Comparison of ENCODE assay signal across 19 cellular contexts in genomic region chr9:7318920-7319319, GRCh38.
A peak's percentile ranks its signal among the peaks of the same experiment; 100 is the strongest.
DNase-seq lines count a peak whose midpoint lies in the region; ATAC-seq, FAIRE-seq and TF ChIP-seq lines count a peak whose summit lies in the region.
"Had no signal": no experiment of that assay in that cellular context is flagged by ENCODE, and none has a peak within 500 bp of the region (broad histone marks: within the 10 kb centered on the region; RNA-seq: fewer than 3 reads in every experiment).

No MANE protein-coding gene starts in this region.

- no peak for TF ChIP-seq EP300 in A549 (IDR thresholded peaks at IDR 0.05)

- H3K27ac ChIP-seq in A549, result peak overlapping the region; percentile 46 to 69; a peak in 3 of 6 replicates
- H3K27ac ChIP-seq: KMS-11, RWPE1 had no signal

- no peak overlapping the region for H3K4me3 ChIP-seq in A549

- TF ChIP-seq RAD21 in A549 (conservative IDR thresholded peaks at IDR 0.05 in 1 of 2, IDR thresholded peaks at IDR 0.05 in 1 of 2), result no peak

- peaks cover 15% of the 10 kb centered on the region for H3K4me1 ChIP-seq in A549

- CTCF ChIA-PET in A549 (lab: Yijun Ruan, JAX), result interaction anchor here (1.1 kb wide), 1 partner anchor 45 kb away, joined by 3 read pairs; no protein-coding TSS in a partner anchor

- no peak for ATAC-seq in A549
- peak; percentile 59 for ATAC-seq in left lobe of liver
- no peak for ATAC-seq in HG02852 (IDR thresholded peaks at IDR 0.05; ENCODE audit: unreplicated experiment)

- TF ChIP-seq CTCF in A549 (IDR thresholded peaks at IDR 0.05), result no peak

- DNase-seq in A549 (ENCODE audit: low read depth in 1 of 2, low spot score in 1 of 2), result no peak
- peak; percentile 29 for DNase-seq in HCEC 1CT
- DNase-seq in SK-MEL-5 (ENCODE audit: low read depth, low spot score), result peak; percentile 5
- no peak for DNase-seq in left lobe of liver (ENCODE audit: low spot score)
- no peak for DNase-seq in hippocampal formation (lab: John Stamatoyannopoulos, UW)
- DNase-seq in hypothalamus (lab: John Stamatoyannopoulos, UW), result no peak
- DNase-seq: C1 segment of cervical spinal cord; DND-41; H9; NCI-H1105; NCI-H1694; NCI-H345; NCI-H526; NK-92 treated with Interleukin-12 subunit alpha and Interleukin-12 subunit beta, amount 100 ng/mL, for 24 hours had no signal

- WGBS in A549 (ENCODE audit: missing lambda C conversion rate), result 84% methylated on average over 2 of the region's 2 CpGs

- H3K9me3 ChIP-seq in A549, result peaks cover 10% of the 10 kb centered on the region

- POLR2A ChIA-PET in A549 (lab: Yijun Ruan, JAX), result no interaction called here

- no peak for FAIRE-seq in A549 (lab: Jason Lieb, UNC)
- FAIRE-seq: A204.1, G401.6 had no signal

- in situ Hi-C loops in SK-MEL-5 (cut with HindIII; ENCODE audit: low pct_unique_long_range_greater_than_20kb, low sequenced_read_pairs), result no loop called here

- H3K4me2 ChIP-seq in A549, result no peak overlapping the region
- H3K4me2 ChIP-seq: KMS-11 had no signal

- no peak for TF ChIP-seq POLR2A in A549 (IDR thresholded peaks at IDR 0.05; ENCODE audit: low read length)

TF ChIP-seq in A549, 52 proteins besides CTCF, POLR2A, EP300 and RAD21:
- TF ChIP-seq FOSL2 (IDR thresholded peaks at IDR 0.05) (no peak), FOSL2 (CRISPR knock-in tag; IDR thresholded peaks at IDR 0.05) (no peak), USF2 (IDR thresholded peaks at IDR 0.05) (no peak), BCL3 (IDR thresholded peaks at IDR 0.05) (no peak), CHD2 (IDR thresholded peaks at IDR 0.05; ENCODE audit: low read length, partially characterized antibody) (no peak), ESRRA (IDR thresholded peaks at IDR 0.05; ENCODE audit: borderline replicate concordance, low read length) (no peak), ZC3H11A (IDR thresholded peaks at IDR 0.05) (no peak), CBX2 (IDR thresholded peaks at IDR 0.05; ENCODE audit: borderline replicate concordance, low read depth) (no peak), BHLHE40 (IDR thresholded peaks at IDR 0.05; ENCODE audit: low read depth, low read length) (no peak), RNF2 (IDR thresholded peaks at IDR 0.05; ENCODE audit: borderline replicate concordance, low read depth) (no peak), SREBF2 (IDR thresholded peaks at IDR 0.05) (no peak), FOXS1 (CRISPR knock-in tag; IDR thresholded peaks at IDR 0.05) (no peak), HOXB13 (CRISPR knock-in tag; IDR thresholded peaks at IDR 0.05; ENCODE audit: low read depth) (no peak), HDAC2 (IDR thresholded peaks at IDR 0.05) (no peak), ZFP36 (IDR thresholded peaks at IDR 0.05; ENCODE audit: borderline replicate concordance, partially characterized antibody) (no peak), E2F6 (IDR thresholded peaks at IDR 0.05; ENCODE audit: borderline replicate concordance, low read depth) (no peak), MAFK (IDR thresholded peaks at IDR 0.05; ENCODE audit: partially characterized antibody) (no peak)

Comparison
In these comparisons a context has a peak if more than half of its experiments do, and no peak if none do; other contexts are left out.
1. DNase-seq: peak in HCEC 1CT (single experiment) and SK-MEL-5 (single experiment); none in A549 (0 of 2), left lobe of liver (single experiment), hippocampal formation (0 of 2) and hypothalamus (0 of 51).